Comparison of ENCODE assay signal across 16 cellular contexts in genomic region chr10:80988755-80989154, GRCh38.
DNase-seq lines count a peak whose midpoint lies in the region; ATAC-seq lines count a peak whose summit lies in the region.
"Had no signal": no experiment of that assay in that cellular context is flagged by ENCODE, and none has a peak within 500 bp of the region (broad histone marks: within the 10 kb centered on the region; RNA-seq: fewer than 3 reads in every experiment).

No MANE protein-coding gene starts in this region.

- intact Hi-C loops in left ventricle myocardium superior (cut with micrococcal nuclease), result no loop called here

- H3K4me1 Mint-ChIP-seq in T-helper 17 cell, result no peaks in the 10 kb centered on the region
- H3K4me1 Mint-ChIP-seq: CD8-positive, alpha-beta memory T cell had no signal

- peaks cover 5% of the 10 kb centered on the region for H3K27me3 Mint-ChIP-seq in T-helper 17 cell

- no peaks in the 10 kb centered on the region for H3K9me3 ChIP-seq in T-helper 17 cell (ENCODE audit: control insufficient read depth, low read length, poor library complexity, severe bottlenecking)

- H3K27ac Mint-ChIP-seq in T-helper 17 cell, result no peak overlapping the region
- H3K27ac Mint-ChIP-seq: CD8-positive, alpha-beta memory T cell; HFFc6; T-helper 2 cell treated with Interferon-gamma antibody and Interleukin-4, amounts not matched to agents 5 μg/mL and 100 μg/mL, for 36 hours had no signal

- DNase-seq in NCI-H510A treated with DMSO at 0.1 percent for 48 hours (lab: John Stamatoyannopoulos, UW) (peak; percentile 21), NCI-H510A (lab: John Stamatoyannopoulos, UW) (no peak), retina (no peak), T-helper 17 cell (no peak), left ventricle myocardium superior (no peak)
- DNase-seq: CD8-positive, alpha-beta memory T cell; DND-41; HFFc6; NCI-H1436 treated with DMSO at 0.1 percent for 48 hours; NCI-H2029 treated with DMSO at 0.1 percent for 48 hours; NCI-H524 treated with DMSO at 0.1 percent for 48 hours; SW 1271 had no signal

- ATAC-seq in GM21423 (IDR thresholded peaks at IDR 0.05; ENCODE audit: unreplicated experiment) (peak; percentile 60), HG03432 (IDR thresholded peaks at IDR 0.05; ENCODE audit: unreplicated experiment) (peak; percentile 52), T-helper 17 cell (no peak), GM21367 (IDR thresholded peaks at IDR 0.05; ENCODE audit: unreplicated experiment) (no peak), left ventricle myocardium superior (no peak)

- no peaks in the 10 kb centered on the region for H3K36me3 Mint-ChIP-seq in T-helper 17 cell (ENCODE audit: low read depth)
- H3K36me3 Mint-ChIP-seq: CD8-positive, alpha-beta memory T cell had no signal

- H3K4me3 Mint-ChIP-seq in T-helper 17 cell, result no peak overlapping the region
- H3K4me3 Mint-ChIP-seq: CD8-positive, alpha-beta memory T cell; HFFc6; T-helper 2 cell treated with Interferon-gamma antibody and Interleukin-4, amounts not matched to agents 5 μg/mL and 100 μg/mL, for 36 hours had no signal

Comparison
In these comparisons a context has a peak if more than half of its experiments do, and no peak if none do; other contexts are left out.
1. ATAC-seq: peak in GM21423 (single experiment) and HG03432 (single experiment); none in T-helper 17 cell (single experiment), GM21367 (single experiment) and left ventricle myocardium superior (single experiment).